Comparison of ENCODE assay signal across 14 cellular contexts in genomic region chr9:77063645-77064285, GRCh38. TPM values are rescaled to one million over a fixed set of nuclear protein-coding genes. Genes with fewer than 3 reads are reported as not detected.
DNase-seq lines count a peak whose midpoint lies in the region; ATAC-seq, FAIRE-seq and TF ChIP-seq lines count a peak whose summit lies in the region.
"Had no signal": no experiment of that assay in that cellular context is flagged by ENCODE, and none has a peak within 500 bp of the region (broad histone marks: within the 10 kb centered on the region; RNA-seq: fewer than 3 reads in every experiment).

No MANE protein-coding gene starts in this region.

- CTCF ChIA-PET in mammary epithelial cell (lab: Charles Lee; ENCODE audit: low non-redundant PET), result no interaction called here

- H3K9me3 ChIP-seq in mammary epithelial cell (replicated peaks; ENCODE audit: insufficient read depth, low read length), result no peaks in the 10 kb centered on the region
- H3K9me3 ChIP-seq: body of pancreas had no signal

- intact Hi-C loops in mammary epithelial cell (cut with micrococcal nuclease), result no loop called here

- no peaks in the 10 kb centered on the region for H3K79me2 ChIP-seq in mammary epithelial cell (ENCODE audit: insufficient read depth, low read length)

- H4K20me1 ChIP-seq in mammary epithelial cell (ENCODE audit: insufficient read depth, low read length), result no peaks in the 10 kb centered on the region

- no peak overlapping the region for H3K4me2 ChIP-seq in mammary epithelial cell (ENCODE audit: insufficient read depth, low read depth, low read length)

- H3K27ac ChIP-seq in mammary epithelial cell (ENCODE audit: insufficient read depth, low read depth, low read length), result no peak overlapping the region
- H3K27ac ChIP-seq: body of pancreas had no signal

- dilution Hi-C loops in mammary epithelial cell (cut with HindIII; ENCODE audit: low sequenced_read_pairs), result no loop called here

- H3K27me3 ChIP-seq in mammary epithelial cell (ENCODE audit: insufficient read depth, low read length), result peaks cover 13% of the 10 kb centered on the region
- H3K27me3 ChIP-seq: body of pancreas had no signal

- TF ChIP-seq POLR2A in NB4 (IDR thresholded peaks at IDR 0.05; ENCODE audit: extremely low read depth, insufficient read length), result no peak

- H2AFZ ChIP-seq in mammary epithelial cell (ENCODE audit: low read depth, low read length), result no peak overlapping the region

- in situ Hi-C loops in mammary epithelial cell (cut with MboI; ENCODE audit: low sequenced_read_pairs in 2 of 2), result no loop called here

- DNase-seq in ELR (ENCODE audit: low read depth) (peak; percentile 76), NB4 (ENCODE audit: low read depth) (peak; percentile 48), mammary epithelial cell (peak; percentile 82), non-pigmented ciliary epithelial cell (ENCODE audit: low read depth) (peak; percentile 57), NCI-H526 treated with DMSO at 0.1 percent for 48 hours (lab: John Stamatoyannopoulos, UW) (no peak), frontal cortex (ENCODE audit: low spot score in 2 of 2) (no peak), NCI-H1417 treated with DMSO at 0.1 percent for 48 hours (lab: John Stamatoyannopoulos, UW) (no peak)
- DNase-seq: activated CD8-positive, alpha-beta memory T cell treated with anti-CD3 and anti-CD28 coated beads, Interleukin-2, amount 50 U/mL, for 4 hours; body of pancreas; NCI-H2081 had no signal

- no TSS peak for BruUV-seq in mammary epithelial cell (replicated peaks; lab: Mats Ljungman, UMichigan)

- no peak for FAIRE-seq in frontal cortex (lab: Jason Lieb, UNC)

- H3K4me1 ChIP-seq in mammary epithelial cell (ENCODE audit: insufficient read depth, low read length), result peaks cover 6% of the 10 kb centered on the region
- H3K4me1 ChIP-seq: body of pancreas had no signal

- TF ChIP-seq CTCF in NB4 (IDR thresholded peaks at IDR 0.05; ENCODE audit: low read depth, low read length), result no peak
- no peak for TF ChIP-seq CTCF in mammary epithelial cell (conservative IDR thresholded peaks at IDR 0.05 in 1 of 2, IDR thresholded peaks at IDR 0.05 in 1 of 2; ENCODE audit: extremely low read depth in 1 of 2, insufficient read depth in 1 of 2, low read depth in 1 of 2, low read length in 2 of 2)

- no peak for ATAC-seq in HG03159 (IDR thresholded peaks at IDR 0.05; ENCODE audit: unreplicated experiment)
- ATAC-seq: body of pancreas had no signal

- H3K36me3 ChIP-seq in mammary epithelial cell (ENCODE audit: insufficient read depth, low read length), result no peaks in the 10 kb centered on the region

- 57% methylated on average over 5 of the region's 6 CpGs for WGBS in mammary epithelial cell (ENCODE audit: low coverage, missing lambda C conversion rate)

- H3K4me3 ChIP-seq in NB4 (ENCODE audit: low read depth, low read length) (no peak overlapping the region), mammary epithelial cell (replicated peaks in 1 of 3; ENCODE audit: insufficient read depth in 1 of 3, low read depth in 2 of 3, low read length in 3 of 3) (no peak overlapping the region)
- H3K4me3 ChIP-seq: body of pancreas had no signal

- no peak overlapping the region for H3K9ac ChIP-seq in mammary epithelial cell (ENCODE audit: insufficient read depth, low read length)

RNA-seq across cellular contexts. Expression of gene FOXB2, which starts 44.3 kb away (rescaled TPM):
- total RNA-seq in mammary epithelial cell (not detected), frontal cortex (not detected)
- polyA plus RNA-seq in mammary epithelial cell, result not detected
- not detected for polyA minus RNA-seq in mammary epithelial cell
- total RNA-seq: body of pancreas, kidney epithelial cell, neural crest cell, OCI-LY7 had no signal

Comparison
In these comparisons a context has a peak if more than half of its experiments do, and no peak if none do; other contexts are left out.
1. DNase-seq: peak in ELR (single experiment), NB4 (single experiment), mammary epithelial cell (single experiment) and non-pigmented ciliary epithelial cell (single experiment); none in NCI-H526 treated with DMSO at 0.1 percent for 48 hours (single experiment), frontal cortex (0 of 2) and NCI-H1417 treated with DMSO at 0.1 percent for 48 hours (single experiment).